ENCODE assay signal across 8 cellular contexts in the genomic region with DNA sequence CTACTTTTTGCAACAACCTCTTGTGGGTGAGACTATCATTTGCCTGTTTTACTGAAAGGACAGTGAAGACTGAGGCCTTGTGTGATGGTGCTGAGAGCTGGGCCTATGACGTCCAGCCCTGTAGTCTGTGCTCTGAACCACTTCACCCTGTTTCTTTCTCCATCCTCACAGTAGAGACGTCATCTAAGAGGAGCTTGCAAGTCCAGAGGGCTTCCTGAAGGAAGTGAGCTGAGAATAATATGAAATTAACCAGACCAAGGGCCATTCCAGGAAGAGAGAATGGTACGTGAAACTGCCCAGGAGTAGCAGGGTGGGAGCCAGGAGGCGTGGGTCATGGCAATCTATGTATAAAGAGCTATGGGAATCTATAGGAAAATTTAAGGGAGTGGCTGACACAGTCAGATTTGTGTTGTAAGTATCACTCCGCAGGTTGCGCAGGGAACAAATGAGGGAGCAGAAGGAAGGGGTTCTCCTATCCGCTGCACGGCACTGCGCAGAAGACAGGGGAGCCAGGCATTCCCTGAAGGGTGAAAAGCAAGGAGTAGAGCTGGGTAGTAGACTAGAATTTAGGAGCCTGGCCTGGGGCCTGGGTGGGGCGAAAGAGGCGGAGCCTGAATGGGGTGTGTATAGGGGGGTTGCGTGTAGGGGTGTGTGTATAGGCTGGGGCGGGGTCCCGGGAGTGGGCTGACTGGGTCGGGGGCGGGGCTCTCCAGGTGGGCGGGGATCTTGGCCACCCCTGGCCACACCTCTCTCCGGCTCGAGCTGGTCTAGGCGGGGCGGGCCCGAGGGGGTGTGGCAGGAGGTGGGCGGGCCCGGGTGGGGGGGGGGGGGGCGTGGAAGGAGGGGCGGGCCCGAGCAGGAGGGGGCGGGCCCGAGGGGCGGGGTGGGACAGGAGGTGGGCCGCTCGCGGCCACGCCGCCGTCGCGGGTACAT. TPM values are rescaled to one million over a fixed set of nuclear protein-coding genes. Genes with fewer than 3 reads are reported as not detected.
DNase-seq lines count a peak whose midpoint lies in the region; ATAC-seq and TF ChIP-seq lines count a peak whose summit lies in the region.

A gene (plus strand): TSS at position 931 of the 933 bp plus-strand sequence. CDS start 2,688 bp downstream, outside the sequence.

- peaks cover 19 to 34% (median 33%) of the 10 kb centered on the region in 3 donors for H3K27me3 ChIP-seq in gastrocnemius medialis

- no peaks in the 10 kb centered on the region for H3K36me3 ChIP-seq in gastrocnemius medialis

- peaks cover 0 to 10% of the 10 kb centered on the region in 2 donors for H3K4me1 ChIP-seq in gastrocnemius medialis

- peaks cover 4% of the 10 kb centered on the region for H3K4me1 Mint-ChIP-seq in activated naive CD4-positive, alpha-beta T cell treated with anti-CD3 and anti-CD28 coated beads for 36 hours (ENCODE audit: low read depth)

- H3K4me3 ChIP-seq in AG09309 (ENCODE audit: control insufficient read depth, low read depth, low read length) (peak within 1 kb of the TSS; percentile 9), gastrocnemius medialis (peak within 1 kb of the TSS; percentile 41 to 54 (median 46))

- ATAC-seq in GM18909 (IDR thresholded peaks at IDR 0.05; ENCODE audit: poor library complexity, unreplicated experiment) = peak; percentile 35
- peak; percentile 33 for ATAC-seq in HG03439 (IDR thresholded peaks at IDR 0.05; ENCODE audit: unreplicated experiment)
- peak; percentile 65 for ATAC-seq in left ventricle myocardium superior
- peak in 1 of 2 donors; percentile 29 for ATAC-seq in gastrocnemius medialis

- H3K9me3 ChIP-seq in gastrocnemius medialis = no peaks in the 10 kb centered on the region

- DNase-seq in AG09309 (ENCODE audit: low read depth) (no peak), RPMI7951 (ENCODE audit: low read depth) (peak; percentile 46), left ventricle myocardium superior (peak; percentile 66), gastrocnemius medialis (peak in 1 of 2 donors; percentile 25), NCI-H128 (lab: John Stamatoyannopoulos, UW; ENCODE audit: unreplicated experiment) (no peak)
- peak; percentile 52 for DNase-seq in activated naive CD4-positive, alpha-beta T cell treated with anti-CD3 and anti-CD28 coated beads for 36 hours

- no peak for TF ChIP-seq POLR2A in gastrocnemius medialis (IDR thresholded peaks at IDR 0.05)

- H3K36me3 Mint-ChIP-seq in activated naive CD4-positive, alpha-beta T cell treated with anti-CD3 and anti-CD28 coated beads for 36 hours (ENCODE audit: low read depth) = no peaks in the 10 kb centered on the region

- in situ Hi-C loops in gastrocnemius medialis (cut with MboI; ENCODE audit: low sequenced_read_pairs in 4 of 4) = no loop called here

- H3K27ac Mint-ChIP-seq in activated naive CD4-positive, alpha-beta T cell treated with anti-CD3 and anti-CD28 coated beads for 36 hours = no peak within 1 kb of the TSS

- H3K4me3 Mint-ChIP-seq in activated naive CD4-positive, alpha-beta T cell treated with anti-CD3 and anti-CD28 coated beads for 36 hours = peak within 1 kb of the TSS; percentile 62

- H3K27me3 Mint-ChIP-seq in activated naive CD4-positive, alpha-beta T cell treated with anti-CD3 and anti-CD28 coated beads for 36 hours (ENCODE audit: low read depth) = peaks cover 5% of the 10 kb centered on the region

- H3K9me3 Mint-ChIP-seq in activated naive CD4-positive, alpha-beta T cell treated with anti-CD3 and anti-CD28 coated beads for 36 hours = no peaks in the 10 kb centered on the region

- intact Hi-C loops in activated naive CD4-positive, alpha-beta T cell treated with anti-CD3 and anti-CD28 coated beads for 36 hours (cut with micrococcal nuclease) = no loop called here
- intact Hi-C loops in left ventricle myocardium superior (cut with micrococcal nuclease) = no loop called here
- intact Hi-C loops in gastrocnemius medialis (cut with DNase I; ENCODE audit: low total_unique reads) = no loop called here

- H3K27ac ChIP-seq in gastrocnemius medialis = no peak within 1 kb of the TSS

- no peak for TF ChIP-seq CTCF in AG09309 (IDR thresholded peaks at IDR 0.05; ENCODE audit: control insufficient read depth, insufficient read depth, low read depth, low read length, missing control alignments)
- no peak for TF ChIP-seq CTCF in gastrocnemius medialis (IDR thresholded peaks at IDR 0.05 in 4 of 5, conservative IDR thresholded peaks at IDR 0.05 in 1 of 5)

- CTCF ChIA-PET in activated naive CD4-positive, alpha-beta T cell treated with anti-CD3 and anti-CD28 coated beads for 36 hours (lab: Charles Lee) = interaction anchor here (0.6 to 3.1 kb wide), 11 partner anchors 11 to 426 kb away, joined by 3 to 46 read pairs (median 4); no protein-coding TSS in a partner anchor

RNA-seq across cellular contexts. Expression of the gene that starts here (rescaled TPM):
- total RNA-seq in RPMI7951 (2014; rRNA removed; shearing (Covaris generic)) = 1.9 and 2.0 TPM in 2 replicates
- total RNA-seq in activated naive CD4-positive, alpha-beta T cell treated with anti-CD3 and anti-CD28 coated beads for 36 hours = 1 to 10 TPM in 1 of 2 experiments, under 1 TPM in 1; 0.95 to 1.3 TPM
- total RNA-seq in left ventricle myocardium superior = 1.4 TPM
- 1 to 10 TPM in 3 of 4 donors, under 1 TPM in 1; 0.56 to 5.0 (median 2.5) TPM for total RNA-seq in gastrocnemius medialis

Comparison
In these comparisons a context has a peak if more than half of its experiments do, and no peak if none do; other contexts are left out.
1. DNase-seq: peak in RPMI7951 (single experiment), activated naive CD4-positive, alpha-beta T cell treated with anti-CD3 and anti-CD28 coated beads for 36 hours (single experiment) and left ventricle myocardium superior (single experiment); none in AG09309 (single experiment) and NCI-H128 (single experiment).